Comparison of ENCODE assay signal across 8 cellular contexts in the genomic region with DNA sequence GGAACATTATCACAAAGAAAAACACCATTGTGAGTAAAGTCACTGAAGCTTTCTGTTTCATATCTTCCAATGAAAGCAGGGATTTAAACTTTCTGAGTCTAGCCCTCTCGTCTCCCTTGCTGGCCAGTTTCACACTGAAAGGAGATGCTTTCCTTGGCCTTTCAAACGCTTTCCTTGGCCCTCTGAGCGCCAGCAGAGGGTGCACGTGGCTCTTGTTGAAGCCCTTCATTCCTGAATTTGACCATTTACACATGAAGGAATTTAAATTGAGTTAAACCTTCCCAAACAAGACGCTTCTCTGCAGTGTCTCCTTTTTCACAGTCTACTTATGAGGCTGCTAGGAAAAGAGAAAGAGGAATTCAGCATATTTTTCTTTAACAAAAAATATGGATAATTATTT. TPM values are rescaled to one million over a fixed set of nuclear protein-coding genes. Genes with fewer than 3 reads are reported as not detected.
DNase-seq lines count a peak whose midpoint lies in the region; ATAC-seq and TF ChIP-seq lines count a peak whose summit lies in the region.

No MANE protein-coding gene starts in this region.

- TF ChIP-seq CTCF in mammary epithelial cell (conservative IDR thresholded peaks at IDR 0.05 in 1 of 2, IDR thresholded peaks at IDR 0.05 in 1 of 2; ENCODE audit: extremely low read depth in 1 of 2, insufficient read depth in 1 of 2, low read depth in 1 of 2, low read length in 2 of 2) = peak; percentile 25 to 52

- CTCF ChIA-PET in mammary epithelial cell (lab: Charles Lee; ENCODE audit: low non-redundant PET) = no interaction called here

- no peak overlapping the region for H3K27ac ChIP-seq in mammary epithelial cell (ENCODE audit: insufficient read depth, low read depth, low read length)

- H3K4me2 ChIP-seq in mammary epithelial cell (ENCODE audit: insufficient read depth, low read depth, low read length) = no peak overlapping the region

- peak; percentile 57 for DNase-seq in DMS53 treated with DMSO at 0.1 percent for 48 hours (lab: John Stamatoyannopoulos, UW; ENCODE audit: unreplicated experiment)
- DNase-seq in NCI-H1092 treated with DMSO at 0.1 percent for 48 hours (lab: John Stamatoyannopoulos, UW) = peak; percentile 24
- DNase-seq in mammary epithelial cell = no peak
- peak; percentile 44 for DNase-seq in mucosa of gallbladder (ENCODE audit: low spot score)
- DNase-seq in effector CD8-positive, alpha-beta T cell (lab: John Stamatoyannopoulos, UW) = no peak
- no peak for DNase-seq in stimulated activated CD4-positive, alpha-beta T cell treated with anti-CD3 and anti-CD28 coated beads, Interleukin-4, amount 100 ng/mL, for 4 hours
- no peak for DNase-seq in stimulated activated CD4-positive, alpha-beta T cell treated with anti-CD3 and anti-CD28 coated beads, Interleukin-4, amount 100 ng/mL, for 1 hour

- no TSS peak for BruUV-seq in mammary epithelial cell (replicated peaks; lab: Mats Ljungman, UMichigan)

- H4K20me1 ChIP-seq in mammary epithelial cell (ENCODE audit: insufficient read depth, low read length) = no peaks in the 10 kb centered on the region

- dilution Hi-C loops in mammary epithelial cell (cut with HindIII; ENCODE audit: low sequenced_read_pairs) = no loop called here

- no peak overlapping the region for H2AFZ ChIP-seq in mammary epithelial cell (ENCODE audit: low read depth, low read length)

- 35% methylated on average over 5 of the region's 5 CpGs for WGBS in mammary epithelial cell (ENCODE audit: low coverage, missing lambda C conversion rate)

- H3K4me1 ChIP-seq in mammary epithelial cell (ENCODE audit: insufficient read depth, low read length) = no peaks in the 10 kb centered on the region

- no peaks in the 10 kb centered on the region for H3K9me3 ChIP-seq in mammary epithelial cell (replicated peaks; ENCODE audit: insufficient read depth, low read length)

- intact Hi-C loops in mammary epithelial cell (cut with micrococcal nuclease) = no loop called here

- peaks cover 3% of the 10 kb centered on the region for H3K36me3 ChIP-seq in mammary epithelial cell (ENCODE audit: insufficient read depth, low read length)

- ATAC-seq in GM18873 (IDR thresholded peaks at IDR 0.05; ENCODE audit: low FRiP score, unreplicated experiment) = no peak

- H3K27me3 ChIP-seq in mammary epithelial cell (ENCODE audit: insufficient read depth, low read length) = no peaks in the 10 kb centered on the region

- in situ Hi-C loops in mammary epithelial cell (cut with MboI; ENCODE audit: low sequenced_read_pairs in 2 of 2) = no loop called here

- H3K9ac ChIP-seq in mammary epithelial cell (ENCODE audit: insufficient read depth, low read length) = no peak overlapping the region

- H3K4me3 ChIP-seq in mammary epithelial cell (replicated peaks in 1 of 3; ENCODE audit: insufficient read depth in 1 of 3, low read depth in 2 of 3, low read length in 3 of 3) = no peak overlapping the region

- H3K79me2 ChIP-seq in mammary epithelial cell (ENCODE audit: insufficient read depth, low read length) = no peaks in the 10 kb centered on the region

RNA-seq across cellular contexts. Expression of a gene that starts 21.5 kb away (rescaled TPM):
- total RNA-seq in mammary epithelial cell = 100 to 1,000 TPM; 131 to 605 TPM
- polyA plus RNA-seq in mammary epithelial cell = 130 TPM
- 88.0 TPM for polyA minus RNA-seq in mammary epithelial cell
- 49.6 TPM for total RNA-seq in mucosa of gallbladder

Comparison
In these comparisons a context has a peak if more than half of its experiments do, and no peak if none do; other contexts are left out.
1. DNase-seq: peak in DMS53 treated with DMSO at 0.1 percent for 48 hours (single experiment), NCI-H1092 treated with DMSO at 0.1 percent for 48 hours (single experiment) and mucosa of gallbladder (single experiment); none in mammary epithelial cell (single experiment), effector CD8-positive, alpha-beta T cell (single experiment), stimulated activated CD4-positive, alpha-beta T cell treated with anti-CD3 and anti-CD28 coated beads, Interleukin-4, amount 100 ng/mL, for 4 hours (0 of 2) and stimulated activated CD4-positive, alpha-beta T cell treated with anti-CD3 and anti-CD28 coated beads, Interleukin-4, amount 100 ng/mL, for 1 hour (single experiment).